Comparison of ENCODE assay signal across 1 cellular context in genomic region chr1:18901952-18902522, GRCh38.
TF ChIP-seq lines count a peak whose summit lies in the region.

No MANE protein-coding gene starts in this region.

TF ChIP-seq in IMR-90, 13 proteins besides CTCF, POLR2A, EP300 and RAD21:
- TF ChIP-seq BHLHE40 (IDR thresholded peaks at IDR 0.05; ENCODE audit: low read depth, low read length) = no peak
- 0 out of 2 replicates have a peak, but pooled peaks have one; percentile 8 for TF ChIP-seq MAZ (IDR thresholded peaks at IDR 0.05; ENCODE audit: borderline replicate concordance, low read depth, low read length)
- no peak for TF ChIP-seq USF2 (IDR thresholded peaks at IDR 0.05; ENCODE audit: low read depth, low read length)
